ENCODE assay signal across 17 cellular contexts in genomic region chr6:127247114-127248096, GRCh38.
"Had no signal": no experiment of that assay in that cellular context is flagged by ENCODE, and none has a peak within 500 bp of the region (broad histone marks: within the 10 kb centered on the region; RNA-seq: fewer than 3 reads in every experiment).

No MANE protein-coding gene starts in this region.

- ATAC-seq: activated CD4-positive, alpha-beta T cell treated with anti-CD3 and anti-CD28 coated beads for 36 hours; activated T-cell treated with anti-CD3 and anti-CD28 coated beads, Interleukin-2, amount 50 U/mL, for 4 hours; lower lobe of right lung; stimulated activated naive B cell treated with anti-CD40 and anti-IgM and Interleukin-4, amounts not matched to agents 10 μg/mL and 1 μg/mL and 100 μg/mL, for 72 hours had no signal

- H3K27ac ChIP-seq: lower lobe of right lung, right atrium auricular region, skin epidermis, thyroid gland, WERI-Rb-1 had no signal

- DNase-seq: activated CD4-positive, alpha-beta memory T cell treated with anti-CD3 and anti-CD28 coated beads, Interleukin-2, amount 10 ng/mL, durations not matched to agents 7 days and 5 days; activated CD4-positive, alpha-beta T cell treated with anti-CD3 and anti-CD28 coated beads for 36 hours; activated effector memory CD4-positive, alpha-beta T cell treated with anti-CD3 and anti-CD28 coated beads, Interleukin-2, amount 50 U/mL, for 16 hours; activated T-cell treated with anti-CD3 and anti-CD28 coated beads, Interleukin-2, amount 50 U/mL, for 4 hours; amniotic stem cell; effector memory CD4-positive, alpha-beta T cell; glutamatergic neuron; lower lobe of right lung; nephron progenitor cell; occipital lobe; stimulated activated CD4-positive, alpha-beta T cell treated with anti-CD3 and anti-CD28 coated beads, Interleukin-15, amount 100 ng/mL, for 24 hours; stimulated activated CD4-positive, alpha-beta T cell treated with anti-CD3 and anti-CD28 coated beads, Interleukin-4, amount 100 ng/mL, for 1 hour; stimulated activated naive B cell treated with anti-CD40 and anti-IgM and Interleukin-4, amounts not matched to agents 10 μg/mL and 1 μg/mL and 100 μg/mL, for 72 hours; thyroid gland; WERI-Rb-1 had no signal

- H3K27me3 ChIP-seq: right atrium auricular region, thyroid gland had no signal

- H3K4me1 ChIP-seq: lower lobe of right lung, right atrium auricular region, thyroid gland had no signal
